Comparison of ENCODE assay signal across 29 cellular contexts in the genomic region with DNA sequence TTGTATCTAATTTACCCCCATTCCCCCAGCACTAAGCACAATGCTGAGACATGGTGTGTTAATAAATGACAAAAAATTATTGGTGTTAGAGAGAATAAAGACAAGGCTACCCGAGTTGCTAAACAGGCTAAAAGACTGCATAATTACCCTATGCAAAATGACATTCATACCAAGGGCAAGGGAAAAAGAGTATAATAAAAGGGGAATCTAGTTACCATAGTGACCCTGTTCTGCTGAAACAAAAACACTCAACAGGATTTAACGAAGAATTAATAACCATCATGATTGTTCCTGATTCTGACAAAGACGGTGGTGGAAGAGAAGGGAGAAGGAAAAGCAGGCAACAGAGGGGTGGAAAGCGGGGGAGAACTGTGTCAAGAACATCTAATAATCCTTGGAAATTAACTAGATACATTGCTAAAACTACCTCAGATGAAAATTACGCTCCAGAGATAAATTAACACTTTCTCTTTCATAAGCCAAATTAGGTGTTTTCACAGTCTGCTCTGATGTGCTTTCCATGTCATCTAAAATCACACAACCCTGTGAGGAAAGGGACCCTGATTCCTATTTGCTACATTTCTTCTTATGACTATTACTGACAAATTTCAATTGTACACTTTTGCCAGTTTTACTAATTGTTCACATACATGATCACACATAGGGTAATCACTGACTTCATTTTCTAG.
A peak's percentile ranks its signal among the peaks of the same experiment; 100 is the strongest.
DNase-seq lines count a peak whose midpoint lies in the region; ATAC-seq and TF ChIP-seq lines count a peak whose summit lies in the region.
"Had no signal": no experiment of that assay in that cellular context is flagged by ENCODE, and none has a peak within 500 bp of the region (broad histone marks: within the 10 kb centered on the region; RNA-seq: fewer than 3 reads in every experiment).

No MANE protein-coding gene starts in this region.

- no peaks in the 10 kb centered on the region for H4K20me1 ChIP-seq in OCI-LY3 (ENCODE audit: insufficient read depth, low read length)
- no peaks in the 10 kb centered on the region for H4K20me1 ChIP-seq in MM.1S (ENCODE audit: insufficient read depth, low read length)

- TF ChIP-seq CTCF in OCI-LY3 (IDR thresholded peaks at IDR 0.05; ENCODE audit: low read depth, low read length), result no peak
- TF ChIP-seq CTCF in MM.1S (IDR thresholded peaks at IDR 0.05; ENCODE audit: low read length), result no peak
- TF ChIP-seq CTCF in foreskin fibroblast (IDR thresholded peaks at IDR 0.05; ENCODE audit: low read depth, low read length), result no peak

- no peaks in the 10 kb centered on the region for H3K9me2 ChIP-seq in MM.1S (replicated peaks; ENCODE audit: insufficient read depth, low read length)

- H2AFZ ChIP-seq in OCI-LY3 (ENCODE audit: low read depth, low read length), result no peak overlapping the region
- no peak overlapping the region for H2AFZ ChIP-seq in MM.1S (ENCODE audit: low read length)

- H3K79me2 ChIP-seq in OCI-LY3 (ENCODE audit: low read length), result no peaks in the 10 kb centered on the region
- no peaks in the 10 kb centered on the region for H3K79me2 ChIP-seq in MM.1S (ENCODE audit: low read length)

- H3F3A ChIP-seq in MM.1S (ENCODE audit: insufficient read depth, low read length), result no peaks in the 10 kb centered on the region

- ATAC-seq in GM19025 (IDR thresholded peaks at IDR 0.05; ENCODE audit: low read depth, unreplicated experiment) (peak; percentile 63), HG02981 (IDR thresholded peaks at IDR 0.05; ENCODE audit: unreplicated experiment) (peak; percentile 60), HG03521 (IDR thresholded peaks at IDR 0.05; ENCODE audit: unreplicated experiment) (no peak), HG02852 (IDR thresholded peaks at IDR 0.05; ENCODE audit: unreplicated experiment) (no peak)
- ATAC-seq: activated CD8-positive, alpha-beta memory T cell treated with anti-CD3 and anti-CD28 coated beads, Interleukin-2, amount 10 ng/mL, durations not matched to agents 7 days and 5 days; left lobe of liver; natural killer cell; stimulated activated effector memory CD8-positive, alpha-beta T cell treated with anti-CD3 and anti-CD28 coated beads, Interleukin-12 subunit alpha, Interleukin-12 subunit beta, amount 100 ng/mL, for 72 hours; T-helper 17 cell had no signal

- H3K27me3 ChIP-seq in OCI-LY3 (ENCODE audit: low read depth, low read length), result no peaks in the 10 kb centered on the region
- H3K27me3 ChIP-seq in MM.1S (replicated peaks; ENCODE audit: insufficient read depth, low read length), result no peaks in the 10 kb centered on the region
- H3K27me3 ChIP-seq: cardiac muscle cell, esophagus muscularis mucosa, MG63, spleen had no signal

- H3K9me3 ChIP-seq in OCI-LY3 (ENCODE audit: insufficient read depth, low read length) (no peaks in the 10 kb centered on the region), MM.1S (replicated peaks; ENCODE audit: insufficient read depth, low read length) (no peaks in the 10 kb centered on the region)
- H3K9me3 ChIP-seq: esophagus muscularis mucosa, MG63, spleen had no signal

- H3K4me2 ChIP-seq in OCI-LY3 (ENCODE audit: low read length), result peak overlapping the region; percentile 36; the same call in 1 of the 2 replicates
- no peak overlapping the region for H3K4me2 ChIP-seq in MM.1S (ENCODE audit: low read depth, low read length)

- no peaks in the 10 kb centered on the region for H3K36me3 ChIP-seq in OCI-LY3 (replicated peaks; ENCODE audit: low read depth, low read length)
- H3K36me3 ChIP-seq in MM.1S (replicated peaks; ENCODE audit: insufficient read depth, low read length), result no peaks in the 10 kb centered on the region
- H3K36me3 ChIP-seq: cardiac muscle cell, esophagus muscularis mucosa, MG63, spleen had no signal

- no peak overlapping the region for H3K9ac ChIP-seq in OCI-LY3 (ENCODE audit: low read length)
- H3K9ac ChIP-seq in MM.1S (ENCODE audit: low read length), result no peak overlapping the region

- no peak overlapping the region for H3K4me3 ChIP-seq in OCI-LY3 (ENCODE audit: low read length)
- H3K4me3 ChIP-seq in MM.1S (ENCODE audit: low read length), result no peak overlapping the region
- no peak overlapping the region for H3K4me3 ChIP-seq in foreskin fibroblast (ENCODE audit: low read depth in 1 of 2, low read length in 2 of 2)
- H3K4me3 ChIP-seq: cardiac muscle cell, esophagus muscularis mucosa, MG63, SK-N-MC, spleen had no signal

- DNase-seq in COR-L47 (lab: John Stamatoyannopoulos, UW) (peak; percentile 6), MM.1S (no peak), foreskin fibroblast (no peak)
- DNase-seq: activated CD8-positive, alpha-beta memory T cell treated with anti-CD3 and anti-CD28 coated beads, Interleukin-2, amount 10 ng/mL, durations not matched to agents 7 days and 5 days; activated naive CD4-positive, alpha-beta T cell treated with anti-CD3 and anti-CD28 coated beads for 36 hours; AML-193; CD4-positive, alpha-beta memory T cell; cortex of kidney; endodermal cell; GOT3; KBM-7; MG63; natural killer cell; NCI-H146; NCI-H2171; NCI-H510A treated with DMSO at 0.1 percent for 48 hours; spleen; stimulated activated CD4-positive, alpha-beta T cell treated with anti-CD3 and anti-CD28 coated beads, Interleukin-2, amount 100 ng/mL, for 48 hours; T-helper 17 cell had no signal

- no peaks in the 10 kb centered on the region; the same call in 1 of the 2 replicates for H3K4me1 ChIP-seq in OCI-LY3 (ENCODE audit: low read length)
- no peaks in the 10 kb centered on the region for H3K4me1 ChIP-seq in MM.1S (ENCODE audit: low read length)
- H3K4me1 ChIP-seq: spleen had no signal

- H3K27ac ChIP-seq in OCI-LY3 (ENCODE audit: low read length) (no peak overlapping the region), MM.1S (ENCODE audit: low read length) (no peak overlapping the region)
- H3K27ac ChIP-seq: cardiac muscle cell, esophagus muscularis mucosa, SK-N-MC, spleen had no signal

Comparison
In these comparisons a context has a peak if more than half of its experiments do, and no peak if none do; other contexts are left out.
1. ATAC-seq: peak in GM19025 (single experiment) and HG02981 (single experiment); none in HG03521 (single experiment) and HG02852 (single experiment).